ENCODE assay signal across 1 cellular context in the genomic region with DNA sequence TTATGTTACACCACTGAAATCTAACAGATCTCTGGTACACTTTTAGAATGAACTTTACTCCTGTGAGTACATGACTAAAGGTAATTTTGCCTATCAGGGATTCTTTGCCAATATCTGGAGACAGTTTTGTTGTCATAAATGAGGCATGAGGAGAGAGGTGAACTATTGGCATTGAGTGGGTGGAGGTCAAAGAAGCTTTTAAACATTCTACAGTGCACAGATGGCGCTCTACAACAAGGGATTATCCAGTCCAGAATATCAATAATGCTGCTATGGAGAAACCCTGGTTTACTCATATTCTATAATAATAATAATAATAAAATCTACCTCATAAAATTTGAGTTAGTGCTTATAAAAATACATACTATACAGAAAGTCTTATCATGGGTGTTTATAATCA.
TF ChIP-seq lines count a peak whose summit lies in the region.

No MANE protein-coding gene starts in this region.

TF ChIP-seq in SK-N-SH, 30 proteins besides CTCF, POLR2A, EP300 and RAD21 (continued from another document):
- TF ChIP-seq, protein P1, sequence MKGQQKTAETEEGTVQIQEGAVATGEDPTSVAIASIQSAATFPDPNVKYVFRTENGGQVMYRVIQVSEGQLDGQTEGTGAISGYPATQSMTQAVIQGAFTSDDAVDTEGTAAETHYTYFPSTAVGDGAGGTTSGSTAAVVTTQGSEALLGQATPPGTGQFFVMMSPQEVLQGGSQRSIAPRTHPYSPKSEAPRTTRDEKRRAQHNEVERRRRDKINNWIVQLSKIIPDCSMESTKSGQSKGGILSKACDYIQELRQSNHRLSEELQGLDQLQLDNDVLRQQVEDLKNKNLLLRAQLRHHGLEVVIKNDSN (IDR thresholded peaks at IDR 0.05; ENCODE audit: borderline replicate concordance, low read depth), result no peak
- TF ChIP-seq MEF2A (IDR thresholded peaks at IDR 0.05; ENCODE audit: borderline replicate concordance, low read depth), result no peak
